In genomic region chr3:70120360-70120966, GRCh38 we compare ENCODE assay signal across 9 cellular contexts.
DNase-seq lines count a peak whose midpoint lies in the region; ATAC-seq and TF ChIP-seq lines count a peak whose summit lies in the region.
"Had no signal": no experiment of that assay in that cellular context is flagged by ENCODE, and none has a peak within 500 bp of the region (broad histone marks: within the 10 kb centered on the region; RNA-seq: fewer than 3 reads in every experiment).

No MANE protein-coding gene starts in this region.

- intact Hi-C loops in CD14-positive monocyte (cut with micrococcal nuclease) = no loop called here

- peaks cover 0 to 15% (median 4%) of the 10 kb centered on the region in 3 donors for H3K27me3 Mint-ChIP-seq in CD14-positive monocyte (ENCODE audit: low read depth in 3 of 3)
- no peaks in the 10 kb centered on the region for H3K27me3 Mint-ChIP-seq in activated CD8-positive, alpha-beta memory T cell treated with anti-CD3 and anti-CD28 coated beads, Interleukin-2, amount 10 ng/mL, durations not matched to agents 7 days and 5 days
- peaks cover 6% of the 10 kb centered on the region for H3K27me3 Mint-ChIP-seq in progenitor cell of endocrine pancreas

- H3K36me3 Mint-ChIP-seq in CD14-positive monocyte (no peaks in the 10 kb centered on the region), progenitor cell of endocrine pancreas (ENCODE audit: insufficient read depth) (no peaks in the 10 kb centered on the region)
- no peaks in the 10 kb centered on the region for H3K36me3 Mint-ChIP-seq in activated CD8-positive, alpha-beta memory T cell treated with anti-CD3 and anti-CD28 coated beads, Interleukin-2, amount 10 ng/mL, durations not matched to agents 7 days and 5 days

- peak; percentile 48 for DNase-seq in CD14-positive monocyte (ENCODE audit: low spot score)
- DNase-seq in NCI-H748 (lab: John Stamatoyannopoulos, UW; ENCODE audit: unreplicated experiment) = peak; percentile 83
- peak; percentile 70 for DNase-seq in activated CD8-positive, alpha-beta memory T cell treated with anti-CD3 and anti-CD28 coated beads, Interleukin-2, amount 10 ng/mL, durations not matched to agents 7 days and 5 days
- peak; percentile 20 for DNase-seq in fibroblast of the conjunctiva (ENCODE audit: low read depth)
- DNase-seq in progenitor cell of endocrine pancreas (ENCODE audit: low spot score, unreplicated experiment) = no peak
- no peak for DNase-seq in NCI-H1436 treated with DMSO at 0.1 percent for 48 hours (lab: John Stamatoyannopoulos, UW)

- CTCF ChIA-PET in activated CD8-positive, alpha-beta memory T cell treated with anti-CD3 and anti-CD28 coated beads, Interleukin-2, amount 10 ng/mL, durations not matched to agents 7 days and 5 days (lab: Charles Lee) = interaction anchor here (1.0 to 1.4 kb wide), 4 partner anchors 9 to 35 kb away, joined by 3 to 5 read pairs (median 4); no protein-coding TSS in a partner anchor

- TF ChIP-seq CTCF in CD14-positive monocyte (IDR thresholded peaks at IDR 0.05) (peak; percentile 73), progenitor cell of endocrine pancreas (IDR thresholded peaks at IDR 0.05; ENCODE audit: unreplicated experiment) (peak; percentile 48)

- H3K27ac Mint-ChIP-seq in CD14-positive monocyte (no peak overlapping the region), progenitor cell of endocrine pancreas (no peak overlapping the region)
- H3K27ac Mint-ChIP-seq in activated CD8-positive, alpha-beta memory T cell treated with anti-CD3 and anti-CD28 coated beads, Interleukin-2, amount 10 ng/mL, durations not matched to agents 7 days and 5 days = no peak overlapping the region
- H3K27ac Mint-ChIP-seq: T-helper 17 cell had no signal

- peaks cover 0 to 2% (median 0%) of the 10 kb centered on the region in 7 donors for H3K9me3 Mint-ChIP-seq in CD14-positive monocyte
- H3K9me3 Mint-ChIP-seq in activated CD8-positive, alpha-beta memory T cell treated with anti-CD3 and anti-CD28 coated beads, Interleukin-2, amount 10 ng/mL, durations not matched to agents 7 days and 5 days (ENCODE audit: low read depth) = no peaks in the 10 kb centered on the region
- peaks cover 2% of the 10 kb centered on the region for H3K9me3 Mint-ChIP-seq in progenitor cell of endocrine pancreas (ENCODE audit: low read depth)

- H3K4me3 Mint-ChIP-seq in CD14-positive monocyte = no peak overlapping the region
- H3K4me3 Mint-ChIP-seq in activated CD8-positive, alpha-beta memory T cell treated with anti-CD3 and anti-CD28 coated beads, Interleukin-2, amount 10 ng/mL, durations not matched to agents 7 days and 5 days = no peak overlapping the region
- H3K4me3 Mint-ChIP-seq in progenitor cell of endocrine pancreas (ENCODE audit: low read depth) = no peak overlapping the region
- H3K4me3 Mint-ChIP-seq: T-helper 17 cell had no signal

- peak; percentile 99 for ATAC-seq in GM18870 (IDR thresholded peaks at IDR 0.05; ENCODE audit: unreplicated experiment)
- ATAC-seq in HG03060 (IDR thresholded peaks at IDR 0.05; ENCODE audit: low read depth, unreplicated experiment) = peak; percentile 99
- no peak for ATAC-seq in activated CD8-positive, alpha-beta memory T cell treated with anti-CD3 and anti-CD28 coated beads, Interleukin-2, amount 10 ng/mL, durations not matched to agents 7 days and 5 days
- ATAC-seq: T-helper 17 cell had no signal

- H3K4me1 Mint-ChIP-seq in CD14-positive monocyte = no peaks in the 10 kb centered on the region
- no peaks in the 10 kb centered on the region for H3K4me1 Mint-ChIP-seq in activated CD8-positive, alpha-beta memory T cell treated with anti-CD3 and anti-CD28 coated beads, Interleukin-2, amount 10 ng/mL, durations not matched to agents 7 days and 5 days
- H3K4me1 Mint-ChIP-seq in progenitor cell of endocrine pancreas (ENCODE audit: low read depth) = no peaks in the 10 kb centered on the region
- H3K4me1 Mint-ChIP-seq: T-helper 17 cell had no signal

Comparison
In these comparisons a context has a peak if more than half of its experiments do, and no peak if none do; other contexts are left out.
1. DNase-seq: peak in CD14-positive monocyte (single experiment), NCI-H748 (single experiment), activated CD8-positive, alpha-beta memory T cell treated with anti-CD3 and anti-CD28 coated beads, Interleukin-2, amount 10 ng/mL, durations not matched to agents 7 days and 5 days (single experiment) and fibroblast of the conjunctiva (single experiment); none in progenitor cell of endocrine pancreas (single experiment) and NCI-H1436 treated with DMSO at 0.1 percent for 48 hours (single experiment).